In genomic region chr10:11602919-11603523, GRCh38 we compare ENCODE assay signal across 1 cellular context.
TF ChIP-seq lines count a peak whose summit lies in the region.

No MANE protein-coding gene starts in this region.

TF ChIP-seq in HEK293, 187 proteins besides CTCF, POLR2A, EP300 and RAD21 (continued from another document and continues in another):
- 0 out of 2 replicates have a peak, but pooled peaks have one; percentile 60 for TF ChIP-seq ZNF692 (tag by site-specific recombination; IDR thresholded peaks at IDR 0.05)
- TF ChIP-seq ZNF704 (tag by site-specific recombination; IDR thresholded peaks at IDR 0.05): no peak
- no peak for TF ChIP-seq ZNF140 (tag by site-specific recombination; IDR thresholded peaks at IDR 0.05)
- TF ChIP-seq SCRT1 (tag by site-specific recombination; IDR thresholded peaks at IDR 0.05; ENCODE audit: borderline replicate concordance): peak; percentile 94
- peak; percentile 38 for TF ChIP-seq SP2 (tag by site-specific recombination; IDR thresholded peaks at IDR 0.05)
- TF ChIP-seq TRIM28 (IDR thresholded peaks at IDR 0.05; ENCODE audit: borderline replicate concordance, low read length): peak; percentile 80; the same call in 1 of the 2 replicates
- TF ChIP-seq ZNF416 (tag by site-specific recombination; IDR thresholded peaks at IDR 0.05): no peak
- no peak for TF ChIP-seq ZBTB11 (tag by site-specific recombination; conservative IDR thresholded peaks at IDR 0.05; ENCODE audit: low read depth)
- no peak for TF ChIP-seq EGR2 (tag by site-specific recombination; IDR thresholded peaks at IDR 0.05; ENCODE audit: low read depth)
- TF ChIP-seq ATF2 (tag by site-specific recombination; IDR thresholded peaks at IDR 0.05; ENCODE audit: low read depth): peak; percentile 66
- TF ChIP-seq GLI4 (tag by site-specific recombination; IDR thresholded peaks at IDR 0.05): no peak
- TF ChIP-seq ZFP69B (tag by site-specific recombination; IDR thresholded peaks at IDR 0.05): peak; percentile 38; the same call in 1 of the 2 replicates
- TF ChIP-seq ZNF354C (tag by site-specific recombination; IDR thresholded peaks at IDR 0.05; ENCODE audit: borderline replicate concordance, low read depth): no peak
- TF ChIP-seq SP7 (tag by site-specific recombination; IDR thresholded peaks at IDR 0.05): peak; percentile 95
- peak; percentile 98 for TF ChIP-seq SCRT2 (tag by site-specific recombination; IDR thresholded peaks at IDR 0.05)
- no peak for TF ChIP-seq REPIN1 (tag by site-specific recombination; IDR thresholded peaks at IDR 0.05; ENCODE audit: low read depth)
- no peak for TF ChIP-seq ZNF202 (tag by site-specific recombination; IDR thresholded peaks at IDR 0.05; ENCODE audit: borderline replicate concordance)
- TF ChIP-seq ZBTB26 (tag by site-specific recombination; optimal IDR thresholded peaks at IDR 0.05): no peak
- TF ChIP-seq KLF7 (tag by site-specific recombination; IDR thresholded peaks at IDR 0.05; ENCODE audit: borderline replicate concordance): no peak
- TF ChIP-seq SP3 (tag by site-specific recombination; IDR thresholded peaks at IDR 0.05): peak; percentile 60
- peak; percentile 53; the same call in 1 of the 2 replicates for TF ChIP-seq ZNF324 (tag by site-specific recombination; IDR thresholded peaks at IDR 0.05)
- TF ChIP-seq ZNF629 (tag by site-specific recombination; IDR thresholded peaks at IDR 0.05): peak; percentile 95
- no peak for TF ChIP-seq ZNF221 (tag by site-specific recombination; IDR thresholded peaks at IDR 0.05; ENCODE audit: borderline replicate concordance)
- TF ChIP-seq ZNF362 (tag by site-specific recombination; IDR thresholded peaks at IDR 0.05): peak; percentile 90
- no peak for TF ChIP-seq ZNF777 (tag by site-specific recombination; IDR thresholded peaks at IDR 0.05; ENCODE audit: borderline replicate concordance)
- no peak for TF ChIP-seq GLIS1 (tag by site-specific recombination; IDR thresholded peaks at IDR 0.05)
- no peak for TF ChIP-seq ZBTB6 (tag by site-specific recombination; IDR thresholded peaks at IDR 0.05)
- TF ChIP-seq PRDM10 (tag by site-specific recombination; IDR thresholded peaks at IDR 0.05): no peak
- TF ChIP-seq ZBTB17 (tag by site-specific recombination; IDR thresholded peaks at IDR 0.05): peak; percentile 78
- no peak for TF ChIP-seq ZBTB1 (tag by site-specific recombination; IDR thresholded peaks at IDR 0.05)
- TF ChIP-seq ZNF544 (tag by site-specific recombination; IDR thresholded peaks at IDR 0.05): no peak
- TF ChIP-seq GFI1B (tag by site-specific recombination; IDR thresholded peaks at IDR 0.05): peak; percentile 80
- no peak for TF ChIP-seq ZBTB49 (tag by site-specific recombination; IDR thresholded peaks at IDR 0.05; ENCODE audit: low read depth)
- no peak for TF ChIP-seq GLIS2 (tag by site-specific recombination; IDR thresholded peaks at IDR 0.05)
- TF ChIP-seq ZNF239 (tag by site-specific recombination; IDR thresholded peaks at IDR 0.05): no peak
- peak; percentile 51 for TF ChIP-seq ZNF398 (tag by site-specific recombination; IDR thresholded peaks at IDR 0.05)
- TF ChIP-seq ZSCAN5A (tag by site-specific recombination; IDR thresholded peaks at IDR 0.05): no peak
- TF ChIP-seq OVOL3 (tag by site-specific recombination; IDR thresholded peaks at IDR 0.05): no peak
- TF ChIP-seq BCL11B (tag by site-specific recombination; IDR thresholded peaks at IDR 0.05; ENCODE audit: low read depth): no peak
